ENCODE assay signal across 1 cellular context in the genomic region with DNA sequence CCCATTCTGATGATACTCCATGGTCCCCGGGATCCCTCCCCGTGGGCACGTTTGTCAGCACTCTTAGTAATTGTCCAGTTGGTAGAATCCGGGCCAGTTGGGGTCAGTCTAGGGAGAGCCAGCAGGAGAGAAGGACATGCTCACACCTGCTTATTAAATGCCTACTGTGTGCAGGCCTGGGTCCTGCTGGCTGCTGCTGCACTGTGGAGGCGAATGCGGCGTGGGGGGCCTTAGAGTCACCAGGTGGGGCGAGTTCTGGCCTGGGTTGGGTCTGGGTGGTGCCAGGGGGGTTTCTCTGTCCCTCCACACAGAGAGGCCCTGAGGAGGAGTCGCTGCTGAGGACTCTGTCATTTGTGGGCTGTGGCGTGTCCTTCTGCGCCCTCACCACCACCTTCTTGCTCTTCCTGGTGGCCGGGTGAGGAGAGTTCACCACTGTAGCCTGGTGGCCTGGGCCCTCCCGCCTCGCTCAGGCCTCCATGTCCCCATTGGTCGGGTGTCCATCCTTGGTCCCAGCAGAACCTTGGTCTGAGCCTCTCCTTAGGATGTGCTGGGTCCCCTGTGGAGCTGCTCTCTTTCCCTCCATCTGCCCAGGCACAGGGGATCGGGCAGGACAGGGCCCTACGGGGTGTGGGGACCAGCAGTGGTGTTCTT.
A peak's percentile ranks its signal among the peaks of the same experiment; 100 is the strongest.
TF ChIP-seq lines count a peak whose summit lies in the region.

No MANE protein-coding gene starts in this region.

TF ChIP-seq in HepG2, 621 proteins besides CTCF, POLR2A, EP300 and RAD21:
- TF ChIP-seq ZNF713 (CRISPR knock-in tag; IDR thresholded peaks at IDR 0.05) (no peak), ZKSCAN1 (IDR thresholded peaks at IDR 0.05; ENCODE audit: low read length) (0 out of 2 replicates have a peak, but pooled peaks have one; percentile 58)
